In the genomic region with DNA sequence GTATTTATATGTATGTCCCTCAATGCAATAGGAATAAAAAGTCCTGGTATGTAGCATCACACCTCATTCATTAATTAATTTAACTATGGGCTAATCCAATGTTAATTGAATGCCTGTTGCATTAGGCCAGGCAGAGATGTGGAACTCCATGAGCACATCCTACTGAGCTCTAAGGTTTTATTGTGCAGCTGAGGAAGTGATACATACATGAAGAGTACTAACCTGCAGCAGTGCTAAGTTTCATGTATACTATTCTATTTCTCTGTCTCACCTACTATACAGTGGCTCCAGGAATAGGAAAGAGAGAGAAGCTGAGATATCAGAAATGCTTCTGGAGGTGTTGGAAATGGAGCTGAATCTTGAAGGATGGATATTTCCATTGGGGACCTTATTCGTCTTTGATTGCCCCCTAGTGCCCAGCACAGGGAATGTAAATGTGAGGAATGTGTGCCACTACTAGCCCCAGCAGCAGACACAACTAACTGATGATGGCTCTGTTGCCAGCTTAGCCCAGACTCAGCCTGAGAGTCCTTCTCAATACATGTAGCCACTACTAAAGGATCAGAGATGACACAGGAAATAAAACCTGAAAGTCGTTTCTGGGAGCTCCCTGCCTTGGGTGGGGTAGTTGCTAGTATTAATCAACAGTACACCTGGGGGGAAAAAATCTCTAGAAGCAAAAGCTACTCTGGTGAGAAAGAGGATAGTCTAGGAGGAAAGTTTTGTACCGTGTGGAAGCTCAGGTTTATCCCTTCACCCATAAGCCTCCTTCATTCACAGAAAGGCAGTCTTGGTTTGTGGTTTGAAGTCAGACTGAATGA, we compare ENCODE assay signal across 8 cellular contexts.
DNase-seq lines count a peak whose midpoint lies in the region; ATAC-seq and TF ChIP-seq lines count a peak whose summit lies in the region.

No MANE protein-coding gene starts in this region.

- peak; percentile 78 for TF ChIP-seq CTCF in AG09309 (IDR thresholded peaks at IDR 0.05; ENCODE audit: control insufficient read depth, insufficient read depth, low read depth, low read length, missing control alignments)
- TF ChIP-seq CTCF in GM12864 (IDR thresholded peaks at IDR 0.05; ENCODE audit: low read depth, low read length, missing control alignments), result peak; percentile 79

- H2BK5ac ChIP-seq in mesendoderm (ENCODE audit: low read length), result no peak overlapping the region

- H3K27me3 ChIP-seq in mesendoderm (ENCODE audit: insufficient read depth, low read length, poor library complexity), result no peaks in the 10 kb centered on the region

- no peaks in the 10 kb centered on the region for H3K9me3 Mint-ChIP-seq in natural killer cell treated with Interleukin-12 subunit alpha and Interleukin-12 subunit beta and Interleukin-15 and Interleukin-18, amount 100 ng/mL, for 72 hours

- no peak overlapping the region for H4K5ac ChIP-seq in mesendoderm (ENCODE audit: low read length)

- no peak overlapping the region for H3K4me3 Mint-ChIP-seq in natural killer cell treated with Interleukin-12 subunit alpha and Interleukin-12 subunit beta and Interleukin-15 and Interleukin-18, amount 100 ng/mL, for 72 hours

- H3K4ac ChIP-seq in mesendoderm (ENCODE audit: low read depth, low read length), result no peak overlapping the region

- peak; percentile 82 for ATAC-seq in HG02973 (IDR thresholded peaks at IDR 0.05; ENCODE audit: unreplicated experiment)
- no peak for ATAC-seq in natural killer cell treated with Interleukin-12 subunit alpha and Interleukin-12 subunit beta and Interleukin-15 and Interleukin-18, amount 100 ng/mL, for 72 hours

- H3K27me3 Mint-ChIP-seq in natural killer cell treated with Interleukin-12 subunit alpha and Interleukin-12 subunit beta and Interleukin-15 and Interleukin-18, amount 100 ng/mL, for 72 hours, result peaks cover 9 to 33% of the 10 kb centered on the region in 2 donors

- no peaks in the 10 kb centered on the region for H3K79me2 ChIP-seq in mesendoderm (ENCODE audit: control insufficient read depth, insufficient read depth, low read length)

- H3K23ac ChIP-seq in mesendoderm (ENCODE audit: low read length), result no peak overlapping the region

- H3K18ac ChIP-seq in mesendoderm (ENCODE audit: low read length), result no peak overlapping the region

- no peak overlapping the region for H2BK120ac ChIP-seq in mesendoderm (ENCODE audit: low read depth, low read length)

- H4K8ac ChIP-seq in mesendoderm (ENCODE audit: low read depth, low read length), result no peak overlapping the region

- H2BK15ac ChIP-seq in mesendoderm (replicated peaks; ENCODE audit: low read depth), result no peak overlapping the region

- H3K56ac ChIP-seq in mesendoderm (ENCODE audit: low read length), result no peak overlapping the region

- no peaks in the 10 kb centered on the region for H3K36me3 ChIP-seq in mesendoderm (ENCODE audit: control insufficient read depth, insufficient read depth, low read length)

- H3K4me1 Mint-ChIP-seq in natural killer cell treated with Interleukin-12 subunit alpha and Interleukin-12 subunit beta and Interleukin-15 and Interleukin-18, amount 100 ng/mL, for 72 hours (ENCODE audit: low read depth in 2 of 2), result no peaks in the 10 kb centered on the region

- H3K27ac ChIP-seq in caudate nucleus (ENCODE audit: low read depth, low read length), result no peak overlapping the region
- no peak overlapping the region for H3K27ac ChIP-seq in mesendoderm (ENCODE audit: low read depth, low read length)

- H3K27ac Mint-ChIP-seq in natural killer cell treated with Interleukin-12 subunit alpha and Interleukin-12 subunit beta and Interleukin-15 and Interleukin-18, amount 100 ng/mL, for 72 hours, result no peak overlapping the region

- no peak overlapping the region for H3K4me3 ChIP-seq in AG09309 (ENCODE audit: control insufficient read depth, low read depth, low read length)
- H3K4me3 ChIP-seq in GM12864 (ENCODE audit: low read depth, low read length), result no peak overlapping the region
- H3K4me3 ChIP-seq in mesendoderm (ENCODE audit: low read length), result no peak overlapping the region

- no CpG with 5 or more reads among the region's 3 CpGs for WGBS in mesendoderm (ENCODE audit: extremely low coverage, insufficient coverage, low lambda C conversion rate)

- H3K9ac ChIP-seq in mesendoderm (ENCODE audit: low read length), result no peak overlapping the region

- no peaks in the 10 kb centered on the region for H3K36me3 Mint-ChIP-seq in natural killer cell treated with Interleukin-12 subunit alpha and Interleukin-12 subunit beta and Interleukin-15 and Interleukin-18, amount 100 ng/mL, for 72 hours

- H3K4me1 ChIP-seq in mesendoderm (ENCODE audit: control insufficient read depth, low read depth, low read length), result no peaks in the 10 kb centered on the region

- H3K79me1 ChIP-seq in mesendoderm (ENCODE audit: low read length), result no peaks in the 10 kb centered on the region

- no peak overlapping the region for H3K4me2 ChIP-seq in mesendoderm (ENCODE audit: low read length)

- H2AK5ac ChIP-seq in mesendoderm (ENCODE audit: low read length), result no peak overlapping the region

- peak; percentile 21 for DNase-seq in AG09309 (ENCODE audit: low read depth)
- no peak for DNase-seq in GM12864 (ENCODE audit: low read depth)
- peak; percentile 18 for DNase-seq in NCI-H748 treated with DMSO at 0.1 percent for 48 hours (lab: John Stamatoyannopoulos, UW)
- peak in 36 of 61 donors; percentile 2 to 63 (median 22) for DNase-seq in caudate nucleus (lab: John Stamatoyannopoulos, UW)
- peak; percentile 77 for DNase-seq in mesendoderm
- no peak for DNase-seq in natural killer cell treated with Interleukin-12 subunit alpha and Interleukin-12 subunit beta and Interleukin-15 and Interleukin-18, amount 100 ng/mL, for 72 hours (ENCODE audit: low spot score)
- no peak for DNase-seq in GF-D8 (lab: John Stamatoyannopoulos, UW)

Comparison
In these comparisons a context has a peak if more than half of its experiments do, and no peak if none do; other contexts are left out.
1. DNase-seq: peak in AG09309 (single experiment), NCI-H748 treated with DMSO at 0.1 percent for 48 hours (single experiment), caudate nucleus (36 of 61) and mesendoderm (single experiment); none in GM12864 (single experiment), natural killer cell treated with Interleukin-12 subunit alpha and Interleukin-12 subunit beta and Interleukin-15 and Interleukin-18, amount 100 ng/mL, for 72 hours (single experiment) and GF-D8 (single experiment).